ENCODE assay signal across 8 cellular contexts in the genomic region with DNA sequence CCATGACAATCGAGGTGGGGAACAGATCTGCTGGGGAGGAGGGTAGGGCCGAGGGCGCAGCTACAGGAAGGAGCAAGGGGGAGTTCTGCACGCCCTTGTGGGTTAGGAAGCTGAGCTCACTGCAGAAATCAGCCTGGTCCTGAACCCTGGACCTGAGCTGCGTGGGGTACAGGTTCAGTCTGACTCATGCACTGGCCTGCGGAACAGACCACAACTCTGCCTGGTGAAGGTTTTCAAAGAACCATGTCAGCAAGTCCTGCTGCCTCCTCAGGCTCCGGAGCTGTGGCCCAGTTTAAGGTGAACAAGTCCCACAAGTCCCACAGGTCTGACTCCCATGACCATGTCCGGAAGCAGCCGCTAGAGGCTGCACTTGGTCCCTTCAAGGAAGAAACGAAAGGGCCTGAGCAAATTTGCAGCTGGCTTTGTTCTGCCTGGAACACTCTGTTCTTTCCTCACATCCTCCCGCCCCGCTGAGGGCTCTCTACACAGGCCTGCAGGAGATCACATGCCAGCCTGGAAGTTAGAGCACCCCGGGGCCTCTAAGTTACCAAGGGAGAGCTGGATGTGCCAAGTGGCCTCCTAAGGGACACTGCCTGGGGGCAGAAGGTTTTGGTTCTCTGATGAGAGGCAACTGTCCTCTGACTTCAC.
DNase-seq lines count a peak whose midpoint lies in the region; ATAC-seq and TF ChIP-seq lines count a peak whose summit lies in the region.

No MANE protein-coding gene starts in this region.

- peak; percentile 96 for TF ChIP-seq CTCF in WI38 (IDR thresholded peaks at IDR 0.05; ENCODE audit: low read depth, low read length)
- TF ChIP-seq CTCF in cardiac fibroblast (IDR thresholded peaks at IDR 0.05; ENCODE audit: low read depth, low read length) = peak; percentile 96

- peak; percentile 12 for DNase-seq in NCI-H2107 treated with DMSO at 0.1 percent for 48 hours (lab: John Stamatoyannopoulos, UW; ENCODE audit: unreplicated experiment)
- no peak for DNase-seq in NCI-H2107 (lab: John Stamatoyannopoulos, UW)
- peak; percentile 3 to 45 for DNase-seq in NCI-H187 (lab: John Stamatoyannopoulos, UW)
- DNase-seq in cardiac fibroblast (ENCODE audit: low read depth in 2 of 2) = peak; percentile 96 to 97
- DNase-seq in kidney tubule cell (ENCODE audit: low spot score) = peak; percentile 99
- DNase-seq in stimulated activated CD4-positive, alpha-beta T cell treated with anti-CD3 and anti-CD28 coated beads, Interleukin-4, amount 100 ng/mL, for 24 hours = peak; percentile 67

- H3K4me3 ChIP-seq in WI38 (ENCODE audit: low read depth, low read length) = no peak overlapping the region
- no peak overlapping the region for H3K4me3 ChIP-seq in cardiac fibroblast (replicated peaks in 1 of 2; ENCODE audit: low read depth in 2 of 2, low read length in 2 of 2)

- peak; percentile 66 for ATAC-seq in HG02852 (IDR thresholded peaks at IDR 0.05; ENCODE audit: unreplicated experiment)
